7 cellular contexts compared by ENCODE assay signal in the genomic region with DNA sequence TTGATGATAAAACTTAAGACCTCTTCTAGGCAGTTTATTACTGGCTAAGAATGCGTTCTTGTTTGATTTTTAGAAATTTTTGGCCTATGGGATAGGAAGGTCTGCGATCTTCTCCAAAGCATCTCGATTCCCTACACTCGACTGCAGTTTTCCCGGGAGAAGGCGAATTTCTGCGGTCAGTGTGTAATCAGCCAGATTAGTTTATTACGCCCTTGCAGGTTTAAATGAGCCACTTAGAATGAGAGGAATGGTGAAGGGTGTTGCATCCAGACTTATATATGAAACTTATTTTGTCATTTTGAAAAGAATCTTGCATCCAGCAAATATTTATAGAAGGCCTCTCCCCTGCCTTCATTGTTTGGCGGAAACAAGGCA.
A peak's percentile ranks its signal among the peaks of the same experiment; 100 is the strongest.
DNase-seq lines count a peak whose midpoint lies in the region; ATAC-seq and TF ChIP-seq lines count a peak whose summit lies in the region.

No MANE protein-coding gene starts in this region.

- peak overlapping the region; percentile 69 for H3K4me3 ChIP-seq in HAP-1
- peak overlapping the region; percentile 67 to 84 (median 75) for H3K4me3 ChIP-seq in skin epidermis

- H3K27ac ChIP-seq in VCaP (peak overlapping the region; percentile 83), skin epidermis (peak overlapping the region in 18 of 21 experiments; percentile 57 to 94 (median 85))

- H3K27me3 ChIP-seq in HAP-1 (ENCODE audit: low read depth): peaks cover 4% of the 10 kb centered on the region; the same call in 1 of the 2 replicates

- H3K4me1 ChIP-seq in HAP-1: peaks cover 22% of the 10 kb centered on the region

- DNase-seq in HAP-1 (ENCODE audit: low spot score in 2 of 2) (no peak), globus pallidus (ENCODE audit: low spot score) (peak; percentile 15), NCI-H2227 treated with DMSO at 0.1 percent for 48 hours (lab: John Stamatoyannopoulos, UW) (no peak)
- DNase-seq in effector CD4-positive, alpha-beta T cell: no peak

- peaks cover 29% of the 10 kb centered on the region for H3K36me3 ChIP-seq in HAP-1 (replicated peaks)

- ATAC-seq in HG02759 (IDR thresholded peaks at IDR 0.05; ENCODE audit: unreplicated experiment): no peak

- H3K9me3 ChIP-seq in HAP-1: no peaks in the 10 kb centered on the region

- no peak for TF ChIP-seq CTCF in VCaP (conservative IDR thresholded peaks at IDR 0.05)

- in situ Hi-C loops in HAP-1 (cut with MboI; ENCODE audit: low sequenced_read_pairs): no loop called here
